Comparison of ENCODE assay signal across 27 cellular contexts in genomic region chr1:14775434-14775833, GRCh38.
"Had no signal": no experiment of that assay in that cellular context is flagged by ENCODE, and none has a peak within 500 bp of the region (broad histone marks: within the 10 kb centered on the region; RNA-seq: fewer than 3 reads in every experiment).

No MANE protein-coding gene starts in this region.

- DNase-seq: dermis blood vessel endothelial cell; dorsolateral prefrontal cortex; effector CD4-positive, alpha-beta T cell; effector memory CD4-positive, alpha-beta T cell; erythroblast; esophagus squamous epithelium; foreskin fibroblast; foreskin melanocyte; gastrocnemius medialis; glutamatergic neuron; head of caudate nucleus; heart right ventricle; hippocampal formation; left cardiac atrium; left lung; left ventricle myocardium superior; lower lobe of right lung; mesenchymal stem cell; mucosa of descending colon; naive B cell had no signal

- FAIRE-seq: colon, endothelial cell of umbilical vein, islet of Langerhans, keratinocyte had no signal

- H3K9me3 ChIP-seq: esophagus squamous epithelium, gastrocnemius medialis, heart right ventricle, left lung, lower lobe of right lung, mucosa of descending colon had no signal

- H3K27me3 ChIP-seq: dorsolateral prefrontal cortex, esophagus squamous epithelium, gastrocnemius medialis, left lung had no signal

- H3K27ac ChIP-seq: coronary artery, dorsolateral prefrontal cortex, epithelial cell of prostate, esophagus squamous epithelium, gastrocnemius medialis, heart right ventricle, left lung, lower lobe of right lung had no signal

- H3K36me3 ChIP-seq: esophagus squamous epithelium, gastrocnemius medialis, heart right ventricle, left lung, lower lobe of right lung had no signal

- H3K4me1 ChIP-seq: gastrocnemius medialis, lower lobe of right lung had no signal

- ATAC-seq: esophagus mucosa, gastrocnemius medialis, heart right ventricle, left cardiac atrium, left lung, left ventricle myocardium superior, lower lobe of right lung, mucosa of descending colon had no signal

- H3K4me3 ChIP-seq: coronary artery, dorsolateral prefrontal cortex, esophagus squamous epithelium, gastrocnemius medialis, heart right ventricle, left lung, lower lobe of right lung, mucosa of descending colon had no signal
